ENCODE assay signal across 8 cellular contexts in the genomic region with DNA sequence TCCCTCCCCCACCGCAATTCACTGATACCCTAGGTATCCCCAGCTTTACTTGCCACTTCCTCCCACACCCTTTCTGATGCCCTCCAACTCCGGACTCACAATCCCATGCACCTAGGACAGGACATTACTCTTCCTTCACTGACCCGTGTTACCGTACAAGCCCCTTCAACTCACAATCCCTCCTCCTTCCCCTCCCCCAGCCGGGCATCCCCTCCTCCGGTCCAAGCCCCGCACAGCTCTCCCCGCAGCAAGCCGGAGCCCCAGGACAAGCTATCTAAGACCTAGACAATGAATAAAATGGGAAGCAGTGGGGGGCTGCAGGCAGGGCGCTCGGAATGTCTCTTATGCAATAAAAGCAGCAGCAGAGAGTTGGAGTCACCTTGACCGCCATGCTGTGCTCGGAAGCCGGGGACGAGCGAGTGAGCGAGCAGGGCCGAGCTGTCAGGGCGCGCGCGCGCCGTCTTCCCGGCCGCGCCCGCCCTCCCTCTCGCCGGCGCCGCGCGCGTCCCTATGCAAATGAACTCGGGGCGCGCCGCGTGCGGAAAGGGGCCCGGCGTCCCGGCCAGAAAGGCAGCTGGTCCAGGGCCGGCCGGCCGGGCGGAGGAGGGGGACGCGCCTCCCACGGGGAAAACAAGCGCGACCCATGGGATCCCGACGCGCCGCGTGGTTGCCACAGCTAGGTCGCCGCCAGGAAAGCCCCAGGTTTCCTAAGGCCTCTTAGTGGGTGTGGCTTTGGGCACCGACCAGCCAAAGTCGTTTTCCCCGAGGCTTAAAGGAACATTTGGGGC. TPM values are rescaled to one million over a fixed set of nuclear protein-coding genes. Genes with fewer than 3 reads are reported as not detected.
DNase-seq lines count a peak whose midpoint lies in the region; TF ChIP-seq lines count a peak whose summit lies in the region.

A gene with protein sequence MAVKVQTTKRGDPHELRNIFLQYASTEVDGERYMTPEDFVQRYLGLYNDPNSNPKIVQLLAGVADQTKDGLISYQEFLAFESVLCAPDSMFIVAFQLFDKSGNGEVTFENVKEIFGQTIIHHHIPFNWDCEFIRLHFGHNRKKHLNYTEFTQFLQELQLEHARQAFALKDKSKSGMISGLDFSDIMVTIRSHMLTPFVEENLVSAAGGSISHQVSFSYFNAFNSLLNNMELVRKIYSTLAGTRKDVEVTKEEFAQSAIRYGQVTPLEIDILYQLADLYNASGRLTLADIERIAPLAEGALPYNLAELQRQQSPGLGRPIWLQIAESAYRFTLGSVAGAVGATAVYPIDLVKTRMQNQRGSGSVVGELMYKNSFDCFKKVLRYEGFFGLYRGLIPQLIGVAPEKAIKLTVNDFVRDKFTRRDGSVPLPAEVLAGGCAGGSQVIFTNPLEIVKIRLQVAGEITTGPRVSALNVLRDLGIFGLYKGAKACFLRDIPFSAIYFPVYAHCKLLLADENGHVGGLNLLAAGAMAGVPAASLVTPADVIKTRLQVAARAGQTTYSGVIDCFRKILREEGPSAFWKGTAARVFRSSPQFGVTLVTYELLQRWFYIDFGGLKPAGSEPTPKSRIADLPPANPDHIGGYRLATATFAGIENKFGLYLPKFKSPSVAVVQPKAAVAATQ (minus strand): TSS at position 421 of the 788 bp plus-strand sequence. CDS start 30 bp downstream, at position 391.

- H3K9me3 Mint-ChIP-seq in neural progenitor cell = peaks cover 5% of the 10 kb centered on the region

- peak within 1 kb of the TSS; percentile 82 for H3K4me2 ChIP-seq in neural progenitor cell

- H3K27ac ChIP-seq in SJSA1 (peak within 1 kb of the TSS; percentile 58), neural progenitor cell (no peak within 1 kb of the TSS), stomach smooth muscle (ENCODE audit: low read length) (peak within 1 kb of the TSS; percentile 74)

- H3K4me1 ChIP-seq in SJSA1 (replicated peaks) (peaks cover 10% of the 10 kb centered on the region), neural progenitor cell (no peaks in the 10 kb centered on the region), stomach smooth muscle (ENCODE audit: control insufficient read depth, insufficient read depth, low read length) (peaks cover 3% of the 10 kb centered on the region)

- H2AFZ ChIP-seq in neural progenitor cell (replicated peaks) = peak within 1 kb of the TSS; percentile 88

- H3K27ac Mint-ChIP-seq in neural progenitor cell = peak within 1 kb of the TSS; percentile 18

- H3K4me3 ChIP-seq in SJSA1 (peak within 1 kb of the TSS; percentile 62), neural progenitor cell (peak within 1 kb of the TSS; percentile 72), stomach smooth muscle (ENCODE audit: low read length in 2 of 2) (peak within 1 kb of the TSS; percentile 85 to 99)

- H3K4me1 Mint-ChIP-seq in neural progenitor cell = peaks cover 14% of the 10 kb centered on the region

- H3K27me3 Mint-ChIP-seq in neural progenitor cell (ENCODE audit: insufficient read depth, low read depth) = peaks cover 4% of the 10 kb centered on the region

- no peaks in the 10 kb centered on the region for H3K79me2 ChIP-seq in neural progenitor cell (ENCODE audit: low read depth)

- TF ChIP-seq CTCF in neural progenitor cell (IDR thresholded peaks at IDR 0.05) = no peak

- H3K4me3 Mint-ChIP-seq in neural progenitor cell = peak within 1 kb of the TSS; percentile 97

- DNase-seq in ELF-1 (ENCODE audit: low read depth, low spot score) (peak; percentile 86), H4 (ENCODE audit: low spot score) (peak; percentile 57), LoVo (ENCODE audit: low spot score) (peak; percentile 87), SJSA1 (ENCODE audit: low read depth in 1 of 2, low spot score in 2 of 2) (peak; percentile 74 to 86), foreskin melanocyte (peak; percentile 76), neural progenitor cell (ENCODE audit: low spot score) (peak; percentile 90)
- DNase-seq in activated gamma-delta T cell treated with anti-CD3 and anti-CD28 coated beads, Interleukin-2, amount 50 U/mL, for 16 hours (ENCODE audit: low read depth) = peak; percentile 48

- H3K9ac ChIP-seq in neural progenitor cell (no peak within 1 kb of the TSS), stomach smooth muscle (ENCODE audit: low read length in 2 of 2) (peak within 1 kb of the TSS; percentile 82 to 91)

- H3K36me3 Mint-ChIP-seq in neural progenitor cell = peaks cover 10% of the 10 kb centered on the region

- H3K27me3 ChIP-seq in SJSA1 (replicated peaks) (no peaks in the 10 kb centered on the region), neural progenitor cell (no peaks in the 10 kb centered on the region), stomach smooth muscle (ENCODE audit: control insufficient read depth in 1 of 2, insufficient read depth in 2 of 2, low read length in 2 of 2) (no peaks in the 10 kb centered on the region)

- H4K20me1 ChIP-seq in neural progenitor cell (ENCODE audit: low read depth) = no peaks in the 10 kb centered on the region

- H3K36me3 ChIP-seq in SJSA1 (0 out of 2 replicates have a peak, but pooled peaks cover 8% of the 10 kb centered on the region), neural progenitor cell (no peaks in the 10 kb centered on the region), stomach smooth muscle (ENCODE audit: control insufficient read depth in 2 of 2, insufficient read depth in 2 of 2, low read length in 2 of 2) (peaks cover 0 to 5% of the 10 kb centered on the region in 2 donors)

- H3F3A ChIP-seq in neural progenitor cell (ENCODE audit: low read depth) = peaks cover 10% of the 10 kb centered on the region

- no peaks in the 10 kb centered on the region for H3K9me3 ChIP-seq in SJSA1 (replicated peaks)
- peaks cover 7% of the 10 kb centered on the region for H3K9me3 ChIP-seq in neural progenitor cell (ENCODE audit: low read depth)
- no peaks in the 10 kb centered on the region for H3K9me3 ChIP-seq in stomach smooth muscle (ENCODE audit: control insufficient read depth in 2 of 2, low read length in 2 of 2)

RNA-seq across cellular contexts. Expression of the gene that starts here (rescaled TPM):
- total RNA-seq in H4 (2014; rRNA removed; shearing (Covaris generic)) = 22.3 and 28.8 TPM in 2 replicates
- 14.3 and 21.1 TPM in 2 replicates for total RNA-seq in SJSA1 (2014; rRNA removed; shearing (Covaris generic))
- 1.4 and 2.3 TPM in 2 replicates for total RNA-seq in neural progenitor cell (ENCODE audit: low replicate concordance)
